ENCODE assay signal across 24 cellular contexts in the genomic region with DNA sequence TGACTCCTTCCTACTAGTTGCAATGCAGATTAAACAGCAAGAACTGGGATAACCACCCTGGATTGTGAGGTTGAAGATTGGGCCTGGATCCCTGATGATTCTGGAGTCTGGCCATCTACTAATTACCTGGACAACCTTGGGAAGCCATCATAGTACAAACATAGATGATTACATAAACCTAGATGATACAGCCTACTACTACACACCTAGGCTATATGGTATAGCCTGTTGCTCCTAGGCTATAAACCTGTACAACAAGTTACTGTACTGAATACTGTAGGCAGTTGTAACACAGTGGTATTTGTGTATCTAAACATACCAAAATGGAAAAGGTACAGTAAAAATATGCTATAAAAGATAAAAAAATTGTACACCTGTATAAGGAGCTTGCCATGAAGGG. TPM values are rescaled to one million over a fixed set of nuclear protein-coding genes. Genes with fewer than 3 reads are reported as not detected.
DNase-seq lines count a peak whose midpoint lies in the region; ATAC-seq and TF ChIP-seq lines count a peak whose summit lies in the region.
"Had no signal": no experiment of that assay in that cellular context is flagged by ENCODE, and none has a peak within 500 bp of the region (broad histone marks: within the 10 kb centered on the region; RNA-seq: fewer than 3 reads in every experiment).

No MANE protein-coding gene starts in this region.

- H2AFZ ChIP-seq in PC-3 (ENCODE audit: low read length): no peak overlapping the region

- H3K27ac ChIP-seq in HEK293 (ENCODE audit: extremely low read depth, low read depth, low read length) (no peak overlapping the region), PC-3 (ENCODE audit: low read length) (no peak overlapping the region)
- H3K27ac ChIP-seq: BLaER1 had no signal

- H3K4me3 ChIP-seq in HEK293 (ENCODE audit: low read depth, low read length) (no peak overlapping the region), PC-3 (ENCODE audit: low read length) (no peak overlapping the region), mucosa of descending colon (no peak overlapping the region), foreskin fibroblast (ENCODE audit: low read depth in 1 of 2, low read length in 2 of 2) (no peak overlapping the region)
- H3K4me3 ChIP-seq: BLaER1, GM12878 had no signal

- intact Hi-C loops in PC-3 (cut with micrococcal nuclease): no loop called here
- intact Hi-C loops in left colon (cut with DNase I, micrococcal nuclease): no loop called here
- intact Hi-C loops in mucosa of descending colon (cut with DNase I, micrococcal nuclease): no loop called here

- no peaks in the 10 kb centered on the region for H3F3A ChIP-seq in PC-3 (ENCODE audit: low read length, unreplicated experiment)

- peaks cover 7% of the 10 kb centered on the region for H3K4me1 ChIP-seq in HEK293 (ENCODE audit: control insufficient read depth, insufficient read depth, low read length)
- H3K4me1 ChIP-seq in PC-3 (ENCODE audit: insufficient read depth, low read length): no peaks in the 10 kb centered on the region
- H3K4me1 ChIP-seq in mucosa of descending colon (ENCODE audit: low read depth): no peaks in the 10 kb centered on the region
- H3K4me1 ChIP-seq: BLaER1 had no signal

- H3K79me2 ChIP-seq in PC-3 (ENCODE audit: low read length): no peaks in the 10 kb centered on the region

- no peaks in the 10 kb centered on the region for H3K27me3 ChIP-seq in PC-3 (ENCODE audit: low read length)
- H3K27me3 ChIP-seq: BE2C, BLaER1 had no signal

- no peaks in the 10 kb centered on the region for H3K9me2 ChIP-seq in PC-3 (replicated peaks; ENCODE audit: low read length)

- H4K20me1 ChIP-seq in PC-3 (ENCODE audit: low read length): no peaks in the 10 kb centered on the region
- H4K20me1 ChIP-seq: BLaER1 had no signal

- ATAC-seq in PC-3: peak; percentile 13; the same call in 1 of the 2 replicates
- ATAC-seq in left colon: peak; percentile 64
- peak; percentile 26 for ATAC-seq in mucosa of descending colon
- ATAC-seq: GM12878 had no signal

- no peak for TF ChIP-seq CTCF in HEK293 (tag by site-specific recombination; IDR thresholded peaks at IDR 0.05)
- no peak for TF ChIP-seq CTCF in PC-3 (conservative IDR thresholded peaks at IDR 0.05; ENCODE audit: low read depth, low read length)
- no peak for TF ChIP-seq CTCF in mucosa of descending colon (IDR thresholded peaks at IDR 0.05)
- no peak for TF ChIP-seq CTCF in foreskin fibroblast (IDR thresholded peaks at IDR 0.05; ENCODE audit: low read depth, low read length)

- CTCF ChIA-PET in HEK293 (lab: Yijun Ruan, JAX): no interaction called here
- CTCF ChIA-PET in PC-3 (lab: Charles Lee): no interaction called here

- peaks cover 0 to 12% of the 10 kb centered on the region in 2 experiments; a peak in 1 of 3 replicates for H3K36me3 ChIP-seq in HEK293 (ENCODE audit: control insufficient read depth in 2 of 2, insufficient read depth in 1 of 2, low read length in 2 of 2)
- no peaks in the 10 kb centered on the region for H3K36me3 ChIP-seq in PC-3 (ENCODE audit: low read depth, low read length)
- no peaks in the 10 kb centered on the region for H3K36me3 ChIP-seq in mucosa of descending colon (ENCODE audit: low read depth)

- no TSS peak for BruUV-seq in PC-3 (replicated peaks; lab: Mats Ljungman, UMichigan)

- no peak for DNase-seq in PC-3
- DNase-seq in left colon: no peak
- no peak for DNase-seq in mucosa of descending colon
- DNase-seq in foreskin fibroblast: no peak
- DNase-seq in hypothalamus (lab: John Stamatoyannopoulos, UW): no peak
- no peak for DNase-seq in hepatic stellate cell (ENCODE audit: low spot score)
- DNase-seq: 8988T; ACHN; BE2C; C1 segment of cervical spinal cord; CD4-positive, alpha-beta memory T cell; CD4-positive, CD25-positive, alpha-beta regulatory T cell; CD8-positive, alpha-beta memory T cell; COR-L47; DMS 273 treated with DMSO at 0.1 percent for 48 hours; DMS153; DMS53; DMS79; DND-41; EL; GDM1 had no signal

- no peak overlapping the region for H3K4me2 ChIP-seq in PC-3 (ENCODE audit: low read length)
- H3K4me2 ChIP-seq: BLaER1 had no signal

- H3K9ac ChIP-seq in PC-3 (ENCODE audit: low read length): no peak overlapping the region
- H3K9ac ChIP-seq: BLaER1 had no signal

- POLR2A ChIA-PET in HEK293 (lab: Yijun Ruan, JAX): no interaction called here
- POLR2A ChIA-PET in PC-3 (lab: Charles Lee; ENCODE audit: unreplicated experiment): no interaction called here

- H3K9me3 ChIP-seq in HEK293 (ENCODE audit: control insufficient read depth, insufficient read depth, low read depth, low read length) (no peaks in the 10 kb centered on the region), PC-3 (ENCODE audit: low read length) (no peaks in the 10 kb centered on the region), mucosa of descending colon (no peaks in the 10 kb centered on the region)
- H3K9me3 ChIP-seq: BE2C, BLaER1 had no signal

TF ChIP-seq in HEK293, 187 proteins besides CTCF, POLR2A, EP300 and RAD21:
- TF ChIP-seq ZNF580 (tag by site-specific recombination; IDR thresholded peaks at IDR 0.05) (no peak), SCRT1 (tag by site-specific recombination; IDR thresholded peaks at IDR 0.05; ENCODE audit: borderline replicate concordance) (0 out of 2 replicates have a peak, but pooled peaks have one; percentile 49), ZNF169 (tag by site-specific recombination; IDR thresholded peaks at IDR 0.05) (no peak), SCRT2 (tag by site-specific recombination; IDR thresholded peaks at IDR 0.05) (peak; percentile 71)

RNA-seq across cellular contexts. Expression of gene NSUN3, which starts 48.0 kb away (rescaled TPM):
- total RNA-seq in PC-3 (2014; rRNA removed): 4.4 and 5.3 TPM in 2 replicates
- 10 to 100 TPM; 20.0 to 21.9 TPM for total RNA-seq in left colon
- total RNA-seq in mucosa of descending colon: 10 to 100 TPM; 18.6 to 33.9 (median 23.0) TPM

RNA-seq across cellular contexts. Expression of gene DHFR2, which starts 48.1 kb away (rescaled TPM):
- total RNA-seq in PC-3 (2014; rRNA removed): 2.2 and 2.6 TPM in 2 replicates
- 1 to 10 TPM; 6.6 to 7.8 TPM for total RNA-seq in left colon
- 1 to 10 TPM; 5.4 to 9.1 (median 6.2) TPM for total RNA-seq in mucosa of descending colon

Comparison
In these comparisons a context has a peak if more than half of its experiments do, and no peak if none do; other contexts are left out.
1. ATAC-seq: peak in every context shown above with its lines; median percentile 64 in left colon; 26 in mucosa of descending colon; 13 in PC-3.